Comparison of ENCODE assay signal across 1 cellular context in genomic region chr18:23586249-23587196, GRCh38.
TF ChIP-seq lines count a peak whose summit lies in the region.

TSS of gene NPC1 (minus strand) at chr18:23586506. CDS start at chr18:23586343, 163 bp downstream.

TF ChIP-seq in HEK293, 187 proteins besides CTCF, POLR2A, EP300 and RAD21 (continued from another document and continues in another):
- TF ChIP-seq ZBTB26 (tag by site-specific recombination; optimal IDR thresholded peaks at IDR 0.05) (peak; percentile 81), ZNF175 (tag by site-specific recombination; IDR thresholded peaks at IDR 0.05) (no peak), ZNF580 (tag by site-specific recombination; IDR thresholded peaks at IDR 0.05) (peak; percentile 94), ZNF660 (tag by site-specific recombination; IDR thresholded peaks at IDR 0.05) (0 out of 2 replicates have a peak, but pooled peaks have one; percentile 15), SP3 (tag by site-specific recombination; IDR thresholded peaks at IDR 0.05) (peak; percentile 88), ZNF37A (tag by site-specific recombination; IDR thresholded peaks at IDR 0.05) (no peak), REPIN1 (tag by site-specific recombination; IDR thresholded peaks at IDR 0.05; ENCODE audit: low read depth) (no peak; the same call in 1 of the 2 replicates), INSM2 (tag by site-specific recombination; IDR thresholded peaks at IDR 0.05) (no peak), ZNF239 (tag by site-specific recombination; IDR thresholded peaks at IDR 0.05) (no peak), GLI4 (tag by site-specific recombination; IDR thresholded peaks at IDR 0.05) (no peak), ZNF596 (tag by site-specific recombination; IDR thresholded peaks at IDR 0.05) (no peak), ZNF626 (tag by site-specific recombination; IDR thresholded peaks at IDR 0.05) (no peak), ZNF518A (tag by site-specific recombination; conservative IDR thresholded peaks at IDR 0.05; ENCODE audit: low read depth) (no peak), ZNF133 (tag by site-specific recombination; IDR thresholded peaks at IDR 0.05) (no peak), ZNF449 (tag by site-specific recombination; IDR thresholded peaks at IDR 0.05) (peak; percentile 99), KLF1 (tag by site-specific recombination; IDR thresholded peaks at IDR 0.05) (peak; percentile 84), REST (tag by site-specific recombination; IDR thresholded peaks at IDR 0.05) (peak; percentile 72), ZNF157 (tag by site-specific recombination; IDR thresholded peaks at IDR 0.05) (no peak), ZFP37 (tag by site-specific recombination; IDR thresholded peaks at IDR 0.05) (peak; percentile 69; the same call in 1 of the 2 replicates), ZNF48 (tag by site-specific recombination; IDR thresholded peaks at IDR 0.05) (no peak), ZNF561 (tag by site-specific recombination; IDR thresholded peaks at IDR 0.05; ENCODE audit: borderline replicate concordance) (no peak), ZNF140 (tag by site-specific recombination; IDR thresholded peaks at IDR 0.05) (no peak), YY2 (tag by site-specific recombination; IDR thresholded peaks at IDR 0.05) (no peak), ZNF311 (tag by site-specific recombination; IDR thresholded peaks at IDR 0.05; ENCODE audit: borderline replicate concordance) (no peak), ZNF169 (tag by site-specific recombination; IDR thresholded peaks at IDR 0.05) (no peak), PRDM1 (tag by site-specific recombination; IDR thresholded peaks at IDR 0.05) (0 out of 2 replicates have a peak, but pooled peaks have one; percentile 16), ZNF585B (tag by site-specific recombination; IDR thresholded peaks at IDR 0.05) (no peak), ZNF223 (tag by site-specific recombination; IDR thresholded peaks at IDR 0.05) (no peak), ZNF132 (tag by site-specific recombination; IDR thresholded peaks at IDR 0.05; ENCODE audit: borderline replicate concordance) (no peak), AEBP2 (tag by site-specific recombination; IDR thresholded peaks at IDR 0.05; ENCODE audit: borderline replicate concordance) (no peak), OSR2 (tag by site-specific recombination; IDR thresholded peaks at IDR 0.05) (no peak; the same call in 1 of the 2 replicates), ZNF645 (tag by site-specific recombination; IDR thresholded peaks at IDR 0.05) (no peak), MYNN (tag by site-specific recombination; IDR thresholded peaks at IDR 0.05; ENCODE audit: borderline replicate concordance) (no peak), HIC1 (tag by site-specific recombination; IDR thresholded peaks at IDR 0.05) (no peak), MZF1 (tag by site-specific recombination; IDR thresholded peaks at IDR 0.05; ENCODE audit: borderline replicate concordance) (no peak), ZBTB48 (tag by site-specific recombination; IDR thresholded peaks at IDR 0.05) (no peak), RBAK (tag by site-specific recombination; IDR thresholded peaks at IDR 0.05) (no peak), ZNF398 (tag by site-specific recombination; IDR thresholded peaks at IDR 0.05) (no peak), TCF7L2 (IDR thresholded peaks at IDR 0.05; ENCODE audit: borderline replicate concordance, low read depth, low read length) (no peak), ZNF473 (tag by site-specific recombination; IDR thresholded peaks at IDR 0.05) (no peak), ZNF677 (tag by site-specific recombination; IDR thresholded peaks at IDR 0.05) (no peak)
